3 cellular contexts compared by ENCODE assay signal in the genomic region with DNA sequence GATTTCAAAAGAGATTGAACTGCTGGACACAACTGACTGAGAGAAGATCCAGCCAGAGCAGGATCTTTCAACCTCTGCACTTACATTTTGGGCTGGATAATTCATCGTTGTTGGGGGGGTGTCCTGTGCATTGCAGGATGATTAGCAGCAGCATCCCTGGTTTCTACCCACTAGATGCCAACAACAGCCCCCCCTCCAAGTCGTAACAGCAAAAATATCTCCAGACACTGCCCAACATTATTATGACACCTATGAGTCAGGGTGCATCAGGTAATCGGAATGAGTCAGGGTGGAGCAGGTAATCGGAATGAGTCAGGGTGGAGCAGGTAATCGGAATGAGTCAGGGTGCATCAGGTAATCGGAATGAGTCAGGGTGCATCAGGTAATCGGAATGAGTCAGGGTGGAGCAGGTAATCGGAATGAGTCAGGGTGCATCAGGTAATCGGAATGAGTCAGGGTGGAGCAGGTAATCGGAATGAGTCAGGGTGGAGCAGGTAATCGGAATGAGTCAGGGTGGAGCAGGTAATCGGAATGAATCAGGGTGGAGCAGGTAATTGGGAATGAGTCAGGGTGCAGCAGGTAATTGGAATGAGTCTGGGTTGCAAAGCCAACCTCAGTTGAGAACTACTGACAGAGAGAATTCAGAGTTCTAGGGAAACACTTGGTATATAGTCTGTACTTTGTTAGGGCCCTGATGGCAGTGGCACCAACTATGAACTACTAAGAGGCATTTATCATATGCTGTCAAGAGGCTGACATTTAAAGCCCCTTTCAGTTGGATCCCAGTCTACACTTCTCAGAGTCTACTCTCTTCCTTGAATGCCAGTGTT.
TF ChIP-seq lines count a peak whose summit lies in the region.
"Not testable (repeated sequence)": the region's sequence is repeated elsewhere in the genome, so short reads cannot be mapped to it uniquely, and the experiment has no call there.

No MANE protein-coding gene starts in this region.

TF ChIP-seq in A549, 52 proteins besides CTCF, POLR2A, EP300 and RAD21:
- TF ChIP-seq GATA3 (IDR thresholded peaks at IDR 0.05; ENCODE audit: borderline replicate concordance) = peak; percentile 39; the same call in 1 of the 2 replicates
- not testable (repeated sequence) for TF ChIP-seq FOSL2 (IDR thresholded peaks at IDR 0.05)
- TF ChIP-seq FOSL2 (CRISPR knock-in tag; IDR thresholded peaks at IDR 0.05) = peak; percentile 29; the same call in 1 of the 2 replicates
- peak; percentile 13; the same call in 1 of the 2 replicates for TF ChIP-seq JUNB (IDR thresholded peaks at IDR 0.05)

TF ChIP-seq in HEK293, 187 proteins besides CTCF, POLR2A, EP300 and RAD21:
- TF ChIP-seq ZNF223 (tag by site-specific recombination; IDR thresholded peaks at IDR 0.05) (peak; percentile 91), KLF1 (tag by site-specific recombination; IDR thresholded peaks at IDR 0.05) (peak; percentile 37; the same call in 1 of the 2 replicates), ZNF169 (tag by site-specific recombination; IDR thresholded peaks at IDR 0.05) (peak; percentile 15; the same call in 1 of the 2 replicates)
- TF ChIP-seq, protein P1, sequence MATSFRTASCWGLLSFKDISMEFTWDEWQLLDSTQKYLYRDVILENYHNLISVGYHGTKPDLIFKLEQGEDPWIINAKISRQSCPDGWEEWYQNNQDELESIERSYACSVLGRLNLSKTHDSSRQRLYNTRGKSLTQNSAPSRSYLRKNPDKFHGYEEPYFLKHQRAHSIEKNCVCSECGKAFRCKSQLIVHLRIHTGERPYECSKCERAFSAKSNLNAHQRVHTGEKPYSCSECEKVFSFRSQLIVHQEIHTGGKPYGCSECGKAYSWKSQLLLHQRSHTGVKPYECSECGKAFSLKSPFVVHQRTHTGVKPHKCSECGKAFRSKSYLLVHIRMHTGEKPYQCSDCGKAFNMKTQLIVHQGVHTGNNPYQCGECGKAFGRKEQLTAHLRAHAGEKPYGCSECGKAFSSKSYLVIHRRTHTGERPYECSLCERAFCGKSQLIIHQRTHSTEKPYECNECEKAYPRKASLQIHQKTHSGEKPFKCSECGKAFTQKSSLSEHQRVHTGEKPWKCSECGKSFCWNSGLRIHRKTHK (tag by site-specific recombination; IDR thresholded peaks at IDR 0.05) = peak; percentile 24; the same call in 1 of the 2 replicates

TF ChIP-seq in K562, 482 proteins besides CTCF, POLR2A, EP300 and RAD21:
- peak; percentile 47; the same call in 1 of the 2 replicates for TF ChIP-seq CBFA2T3 (IDR thresholded peaks at IDR 0.05)
- TF ChIP-seq MEIS2 (IDR thresholded peaks at IDR 0.05; ENCODE audit: partially characterized antibody) = peak; percentile 15
- 0 out of 2 replicates have a peak, but pooled peaks have one; percentile 34 for TF ChIP-seq CBFA2T2 (conservative IDR thresholded peaks at IDR 0.05)
